15 cellular contexts compared by ENCODE assay signal in genomic region chr17:3817851-3818605, GRCh38. TPM values are rescaled to one million over a fixed set of nuclear protein-coding genes. Genes with fewer than 3 reads are reported as not detected.
A peak's percentile ranks its signal among the peaks of the same experiment; 100 is the strongest.
DNase-seq lines count a peak whose midpoint lies in the region; ATAC-seq and TF ChIP-seq lines count a peak whose summit lies in the region.
"Had no signal": no experiment of that assay in that cellular context is flagged by ENCODE, and none has a peak within 500 bp of the region (broad histone marks: within the 10 kb centered on the region; RNA-seq: fewer than 3 reads in every experiment).

No MANE protein-coding gene starts in this region.

- CTCF ChIA-PET in activated B cell treated with CpG ODN at 0.5 μM for 24 hours (lab: Charles Lee), result interaction anchor here (1.3 to 4.2 kb wide), 4 partner anchors 9 to 80 kb away, joined by 4 to 32 read pairs (median 15); no protein-coding TSS in a partner anchor
- CTCF ChIA-PET in activated CD8-positive, alpha-beta memory T cell treated with anti-CD3 and anti-CD28 coated beads, Interleukin-2, amount 10 ng/mL, durations not matched to agents 7 days and 5 days (lab: Charles Lee), result interaction anchor here (0.6 to 3.2 kb wide), 6 partner anchors 9 to 135 kb away, joined by 3 to 10 read pairs (median 4); partner anchors contain the start of gene NCBP3

- peak overlapping the region; percentile 49 for H3K27ac Mint-ChIP-seq in activated T-cell treated with anti-CD3 and anti-CD28 coated beads, Interleukin-2, amount 50 U/mL, for 72 hours
- H3K27ac Mint-ChIP-seq in activated B cell treated with CpG ODN at 0.5 μM for 24 hours, result peak overlapping the region; percentile 65
- H3K27ac Mint-ChIP-seq in stimulated activated memory B cell treated with anti-CD40 and anti-IgM and Interleukin-4, amounts not matched to agents 10 μg/mL and 1 μg/mL and 100 μg/mL, for 72 hours, result peak overlapping the region; percentile 86
- H3K27ac Mint-ChIP-seq in activated CD8-positive, alpha-beta memory T cell treated with anti-CD3 and anti-CD28 coated beads, Interleukin-2, amount 10 ng/mL, durations not matched to agents 7 days and 5 days, result no peak overlapping the region

- intact Hi-C loops in activated B cell treated with CpG ODN at 0.5 μM for 24 hours (cut with micrococcal nuclease), result loop anchor here (2.0 kb wide), 2 partner anchors 13 to 53 kb away; no protein-coding TSS in a partner anchor

- no peak for DNase-seq in activated T-cell treated with anti-CD3 and anti-CD28 coated beads, Interleukin-2, amount 50 U/mL, for 72 hours
- DNase-seq in activated T-cell treated with anti-CD3 and anti-CD28 coated beads, Interleukin-2, amount 50 U/mL, for 1 hour, result no peak
- DNase-seq in activated B cell treated with CpG ODN at 0.5 μM for 24 hours (no peak), globus pallidus (ENCODE audit: low spot score) (peak; percentile 66), OCI-M1 (lab: John Stamatoyannopoulos, UW) (no peak), foreskin melanocyte (no peak)
- DNase-seq in activated CD8-positive, alpha-beta memory T cell treated with anti-CD3 and anti-CD28 coated beads, Interleukin-2, amount 10 ng/mL, durations not matched to agents 7 days and 5 days, result no peak
- DNase-seq: 8988T, DMS79, GOT3, NCI-H1436, NCI-H2081, NCI-H524 had no signal

- peaks cover 5 to 33% of the 10 kb centered on the region in 2 donors for H3K36me3 Mint-ChIP-seq in activated T-cell treated with anti-CD3 and anti-CD28 coated beads, Interleukin-2, amount 50 U/mL, for 72 hours (ENCODE audit: insufficient read depth in 2 of 2)
- peaks cover 74% of the 10 kb centered on the region for H3K36me3 Mint-ChIP-seq in activated B cell treated with CpG ODN at 0.5 μM for 24 hours (ENCODE audit: low read depth)
- peaks cover 63% of the 10 kb centered on the region for H3K36me3 Mint-ChIP-seq in stimulated activated memory B cell treated with anti-CD40 and anti-IgM and Interleukin-4, amounts not matched to agents 10 μg/mL and 1 μg/mL and 100 μg/mL, for 72 hours
- H3K36me3 Mint-ChIP-seq in activated CD8-positive, alpha-beta memory T cell treated with anti-CD3 and anti-CD28 coated beads, Interleukin-2, amount 10 ng/mL, durations not matched to agents 7 days and 5 days, result peaks cover 60% of the 10 kb centered on the region

- H3K4me3 Mint-ChIP-seq in activated T-cell treated with anti-CD3 and anti-CD28 coated beads, Interleukin-2, amount 50 U/mL, for 72 hours, result no peak overlapping the region
- peak overlapping the region; percentile 7 for H3K4me3 Mint-ChIP-seq in activated B cell treated with CpG ODN at 0.5 μM for 24 hours
- peak overlapping the region; percentile 63 for H3K4me3 Mint-ChIP-seq in stimulated activated memory B cell treated with anti-CD40 and anti-IgM and Interleukin-4, amounts not matched to agents 10 μg/mL and 1 μg/mL and 100 μg/mL, for 72 hours
- H3K4me3 Mint-ChIP-seq in activated CD8-positive, alpha-beta memory T cell treated with anti-CD3 and anti-CD28 coated beads, Interleukin-2, amount 10 ng/mL, durations not matched to agents 7 days and 5 days, result no peak overlapping the region

- no peak for ATAC-seq in activated T-cell treated with anti-CD3 and anti-CD28 coated beads, Interleukin-2, amount 50 U/mL, for 72 hours (replicated peaks in 1 of 2)
- no peak for ATAC-seq in activated B cell treated with CpG ODN at 0.5 μM for 24 hours (ENCODE audit: low read depth)
- no peak for ATAC-seq in stimulated activated memory B cell treated with anti-CD40 and anti-IgM and Interleukin-4, amounts not matched to agents 10 μg/mL and 1 μg/mL and 100 μg/mL, for 72 hours
- ATAC-seq in activated CD8-positive, alpha-beta memory T cell treated with anti-CD3 and anti-CD28 coated beads, Interleukin-2, amount 10 ng/mL, durations not matched to agents 7 days and 5 days, result no peak
- ATAC-seq: K562 had no signal

- H3K9me3 Mint-ChIP-seq in activated T-cell treated with anti-CD3 and anti-CD28 coated beads, Interleukin-2, amount 50 U/mL, for 72 hours, result no peaks in the 10 kb centered on the region
- H3K9me3 Mint-ChIP-seq in activated B cell treated with CpG ODN at 0.5 μM for 24 hours, result no peaks in the 10 kb centered on the region
- H3K9me3 Mint-ChIP-seq in stimulated activated memory B cell treated with anti-CD40 and anti-IgM and Interleukin-4, amounts not matched to agents 10 μg/mL and 1 μg/mL and 100 μg/mL, for 72 hours, result no peaks in the 10 kb centered on the region
- no peaks in the 10 kb centered on the region for H3K9me3 Mint-ChIP-seq in activated CD8-positive, alpha-beta memory T cell treated with anti-CD3 and anti-CD28 coated beads, Interleukin-2, amount 10 ng/mL, durations not matched to agents 7 days and 5 days (ENCODE audit: low read depth)

- TF ChIP-seq CTCF in activated B cell treated with CpG ODN at 0.5 μM for 24 hours (IDR thresholded peaks at IDR 0.05), result no peak

- POLR2A ChIA-PET in activated B cell treated with CpG ODN at 0.5 μM for 24 hours (lab: Charles Lee), result interaction anchor here (0.6 to 0.9 kb wide), 2 partner anchors 14 to 71 kb away, joined by 4 to 5 read pairs; no protein-coding TSS in a partner anchor

- no peaks in the 10 kb centered on the region for H3K4me1 Mint-ChIP-seq in activated T-cell treated with anti-CD3 and anti-CD28 coated beads, Interleukin-2, amount 50 U/mL, for 72 hours (ENCODE audit: low read depth)
- H3K4me1 Mint-ChIP-seq in activated B cell treated with CpG ODN at 0.5 μM for 24 hours, result peaks cover 29% of the 10 kb centered on the region
- peaks cover 20% of the 10 kb centered on the region for H3K4me1 Mint-ChIP-seq in stimulated activated memory B cell treated with anti-CD40 and anti-IgM and Interleukin-4, amounts not matched to agents 10 μg/mL and 1 μg/mL and 100 μg/mL, for 72 hours
- peaks cover 7% of the 10 kb centered on the region for H3K4me1 Mint-ChIP-seq in activated CD8-positive, alpha-beta memory T cell treated with anti-CD3 and anti-CD28 coated beads, Interleukin-2, amount 10 ng/mL, durations not matched to agents 7 days and 5 days

- H3K27me3 Mint-ChIP-seq in activated T-cell treated with anti-CD3 and anti-CD28 coated beads, Interleukin-2, amount 50 U/mL, for 72 hours (ENCODE audit: low read depth), result no peaks in the 10 kb centered on the region
- no peaks in the 10 kb centered on the region for H3K27me3 Mint-ChIP-seq in activated B cell treated with CpG ODN at 0.5 μM for 24 hours
- H3K27me3 Mint-ChIP-seq in stimulated activated memory B cell treated with anti-CD40 and anti-IgM and Interleukin-4, amounts not matched to agents 10 μg/mL and 1 μg/mL and 100 μg/mL, for 72 hours, result no peaks in the 10 kb centered on the region
- no peaks in the 10 kb centered on the region for H3K27me3 Mint-ChIP-seq in activated CD8-positive, alpha-beta memory T cell treated with anti-CD3 and anti-CD28 coated beads, Interleukin-2, amount 10 ng/mL, durations not matched to agents 7 days and 5 days

RNA-seq across cellular contexts. Expression of gene ITGAE, which starts 17.0 kb away (rescaled TPM):
- 10 to 100 TPM; 62.1 to 86.3 TPM for total RNA-seq in activated T-cell treated with anti-CD3 and anti-CD28 coated beads, Interleukin-2, amount 50 U/mL, for 72 hours
- total RNA-seq in activated B cell treated with CpG ODN at 0.5 μM for 24 hours, result 42.9 and 45.3 TPM in 2 replicates
- total RNA-seq in activated CD8-positive, alpha-beta memory T cell treated with anti-CD3 and anti-CD28 coated beads, Interleukin-2, amount 10 ng/mL, durations not matched to agents 7 days and 5 days, result 10 to 100 TPM; 54.4 to 70.9 TPM

RNA-seq across cellular contexts. Expression of gene NCBP3, which starts 28.0 kb away (rescaled TPM):
- 10 to 100 TPM; 65.1 to 65.8 TPM for total RNA-seq in activated T-cell treated with anti-CD3 and anti-CD28 coated beads, Interleukin-2, amount 50 U/mL, for 72 hours
- total RNA-seq in activated B cell treated with CpG ODN at 0.5 μM for 24 hours, result 49.5 TPM in 2 replicates
- total RNA-seq in activated CD8-positive, alpha-beta memory T cell treated with anti-CD3 and anti-CD28 coated beads, Interleukin-2, amount 10 ng/mL, durations not matched to agents 7 days and 5 days, result 10 to 100 TPM; 46.3 to 48.7 TPM

Comparison
In these comparisons a context has a peak if more than half of its experiments do, and no peak if none do; other contexts are left out.
1. H3K4me3 Mint-ChIP-seq: peak in activated B cell treated with CpG ODN at 0.5 μM for 24 hours (single experiment) and stimulated activated memory B cell treated with anti-CD40 and anti-IgM and Interleukin-4, amounts not matched to agents 10 μg/mL and 1 μg/mL and 100 μg/mL, for 72 hours (single experiment); none in activated T-cell treated with anti-CD3 and anti-CD28 coated beads, Interleukin-2, amount 50 U/mL, for 72 hours (0 of 2) and activated CD8-positive, alpha-beta memory T cell treated with anti-CD3 and anti-CD28 coated beads, Interleukin-2, amount 10 ng/mL, durations not matched to agents 7 days and 5 days (single experiment).